ENCODE assay signal across 8 cellular contexts in the genomic region with DNA sequence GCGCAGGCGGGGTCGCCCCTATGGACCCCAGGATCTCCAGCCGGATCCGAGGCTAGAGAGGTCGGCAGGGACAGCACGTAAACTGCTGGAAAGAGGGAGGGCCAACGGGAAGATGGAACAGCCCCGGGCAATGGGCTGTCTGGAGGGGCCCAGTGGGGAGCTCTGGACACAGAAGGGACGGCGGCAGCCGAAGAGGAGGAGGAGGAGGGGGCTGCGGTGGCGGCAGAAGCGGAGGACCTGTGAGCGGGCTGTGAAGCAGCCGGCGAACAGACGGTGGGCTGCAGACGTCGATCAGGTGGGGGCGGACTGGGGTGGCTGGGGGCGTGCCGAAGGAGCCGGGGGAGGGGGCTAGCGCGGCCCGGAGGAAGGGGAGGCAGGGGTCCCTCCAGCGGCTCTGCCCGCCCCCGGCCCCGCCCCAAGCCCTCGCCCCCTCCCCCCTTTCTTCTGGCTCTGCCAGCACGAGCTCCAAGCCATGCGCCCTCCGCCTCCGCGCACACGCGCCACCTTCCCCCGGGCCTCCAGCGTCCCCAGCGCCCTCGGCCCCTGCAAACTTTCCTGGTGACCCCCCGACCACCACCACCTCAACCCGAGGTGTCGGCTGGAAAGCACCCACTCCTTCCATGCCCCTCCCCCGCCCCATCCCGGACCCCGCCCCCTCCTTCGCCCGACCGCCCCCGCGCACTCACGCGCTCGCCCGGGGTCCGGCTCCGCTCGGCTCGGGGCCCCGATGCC. TPM values are rescaled to one million over a fixed set of nuclear protein-coding genes. Genes with fewer than 3 reads are reported as not detected.
A peak's percentile ranks its signal among the peaks of the same experiment; 100 is the strongest.
DNase-seq lines count a peak whose midpoint lies in the region; ATAC-seq and TF ChIP-seq lines count a peak whose summit lies in the region.

No MANE protein-coding gene starts in this region.

- ATAC-seq in HCT116 = peak; percentile 33
- peak; percentile 23; the same call in 1 of the 2 replicates for ATAC-seq in Panc1
- no peak for ATAC-seq in HG02642 (IDR thresholded peaks at IDR 0.05; ENCODE audit: poor library complexity, unreplicated experiment)
- no peak for ATAC-seq in HG02852 (IDR thresholded peaks at IDR 0.05; ENCODE audit: unreplicated experiment)

- H3K9me2 ChIP-seq in HCT116 (ENCODE audit: insufficient read depth) = no peaks in the 10 kb centered on the region

- peaks cover 50% of the 10 kb centered on the region for H3K4me1 Mint-ChIP-seq in stimulated activated naive CD8-positive, alpha-beta T cell treated with anti-CD3 and anti-CD28 coated beads, Interleukin-15, Interleukin-2, amounts not matched to agents 100 ng/mL and 50 ng/mL, for 24 hours (ENCODE audit: low read depth)

- H3K27me3 ChIP-seq in HCT116 (ENCODE audit: insufficient read depth, low read length) (no peaks in the 10 kb centered on the region), Panc1 (ENCODE audit: control insufficient read depth, insufficient read depth, low read length) (no peaks in the 10 kb centered on the region), mammary epithelial cell (ENCODE audit: insufficient read depth, low read length) (no peaks in the 10 kb centered on the region)

- TF ChIP-seq CTCF in HCT116 (IDR thresholded peaks at IDR 0.05 in 2 of 3, conservative IDR thresholded peaks at IDR 0.05 in 1 of 3; ENCODE audit: borderline replicate concordance in 1 of 3, insufficient read depth in 1 of 3, low read depth in 2 of 3, low read length in 2 of 3) = no peak
- TF ChIP-seq CTCF in Panc1 (IDR thresholded peaks at IDR 0.05) = no peak
- no peak for TF ChIP-seq CTCF in mammary epithelial cell (conservative IDR thresholded peaks at IDR 0.05 in 1 of 2, IDR thresholded peaks at IDR 0.05 in 1 of 2; ENCODE audit: extremely low read depth in 1 of 2, insufficient read depth in 1 of 2, low read depth in 1 of 2, low read length in 2 of 2)

- H3K9me3 ChIP-seq in HCT116 (ENCODE audit: control insufficient read depth in 1 of 2, insufficient read depth in 1 of 2, low read depth in 1 of 2, low read length in 2 of 2) = no peaks in the 10 kb centered on the region
- H3K9me3 ChIP-seq in Panc1 (ENCODE audit: control insufficient read depth, insufficient read depth, low read depth, low read length) = no peaks in the 10 kb centered on the region
- H3K9me3 ChIP-seq in mammary epithelial cell (replicated peaks; ENCODE audit: insufficient read depth, low read length) = no peaks in the 10 kb centered on the region

- H2AFZ ChIP-seq in HCT116 (ENCODE audit: low read depth, low read length, poor library complexity, severe bottlenecking) = no peak overlapping the region
- H2AFZ ChIP-seq in mammary epithelial cell (ENCODE audit: low read depth, low read length) = peak overlapping the region; percentile 55

- CTCF ChIA-PET in HCT116 (lab: Charles Lee) = interaction anchor here (1.1 to 1.3 kb wide), 2 partner anchors 11 to 21 kb away, joined by 3 to 4 read pairs; a partner anchor contains a TSS
- CTCF ChIA-PET in Panc1 (lab: Charles Lee) = no interaction called here
- CTCF ChIA-PET in mammary epithelial cell (lab: Charles Lee; ENCODE audit: low non-redundant PET) = interaction anchor here (0.6 to 0.8 kb wide), 3 partner anchors 13 to 21 kb away, joined by 3 to 12 read pairs (median 5); no protein-coding TSS in a partner anchor

- peak overlapping the region; percentile 84 for H3K4me3 Mint-ChIP-seq in stimulated activated naive CD8-positive, alpha-beta T cell treated with anti-CD3 and anti-CD28 coated beads, Interleukin-15, Interleukin-2, amounts not matched to agents 100 ng/mL and 50 ng/mL, for 24 hours

- in situ Hi-C loops in Panc1 (cut with HindIII; ENCODE audit: low pct_unique_long_range_greater_than_20kb, low sequenced_read_pairs) = no loop called here
- in situ Hi-C loops in mammary epithelial cell (cut with MboI; ENCODE audit: low sequenced_read_pairs in 2 of 2) = no loop called here

- dilution Hi-C loops in mammary epithelial cell (cut with HindIII; ENCODE audit: low sequenced_read_pairs) = loop anchor here (10.0 kb wide), 1 partner anchor 480 kb away; no protein-coding TSS in a partner anchor

- WGBS in mammary epithelial cell (ENCODE audit: low coverage, missing lambda C conversion rate) = 3% methylated on average over 11 of the region's 64 CpGs

- H3K27me3 Mint-ChIP-seq in stimulated activated naive CD8-positive, alpha-beta T cell treated with anti-CD3 and anti-CD28 coated beads, Interleukin-15, Interleukin-2, amounts not matched to agents 100 ng/mL and 50 ng/mL, for 24 hours = no peaks in the 10 kb centered on the region

- H3K4me3 ChIP-seq in HCT116 (replicated peaks in 1 of 2; ENCODE audit: low read depth in 1 of 2, low read length in 2 of 2) (peak overlapping the region; percentile 67 to 75), Panc1 (ENCODE audit: low read depth in 2 of 2, low read length in 2 of 2) (peak overlapping the region; percentile 71 to 77), mammary epithelial cell (replicated peaks in 1 of 3; ENCODE audit: insufficient read depth in 1 of 3, low read depth in 2 of 3, low read length in 3 of 3) (peak overlapping the region; percentile 82 to 90 (median 90))

- H3K36me3 Mint-ChIP-seq in stimulated activated naive CD8-positive, alpha-beta T cell treated with anti-CD3 and anti-CD28 coated beads, Interleukin-15, Interleukin-2, amounts not matched to agents 100 ng/mL and 50 ng/mL, for 24 hours (ENCODE audit: low read depth) = peaks cover 45% of the 10 kb centered on the region

- H3K27ac Mint-ChIP-seq in stimulated activated naive CD8-positive, alpha-beta T cell treated with anti-CD3 and anti-CD28 coated beads, Interleukin-15, Interleukin-2, amounts not matched to agents 100 ng/mL and 50 ng/mL, for 24 hours = peak overlapping the region; percentile 87

- peak; percentile 87 for DNase-seq in D341Med (ENCODE audit: low spot score)
- DNase-seq in HCT116 (ENCODE audit: low read depth, low spot score) = no peak
- no peak for DNase-seq in Panc1 (ENCODE audit: low read depth, low spot score)
- no peak for DNase-seq in mammary epithelial cell
- DNase-seq in kidney tubule cell (ENCODE audit: low spot score) = peak; percentile 41

- BruUV-seq in HCT116 (replicated peaks; lab: Mats Ljungman, UMichigan) (no TSS peak), Panc1 (replicated peaks; lab: Mats Ljungman, UMichigan) (no TSS peak), mammary epithelial cell (replicated peaks; lab: Mats Ljungman, UMichigan) (no TSS peak)

- H3K9ac ChIP-seq in HCT116 (ENCODE audit: low read length) (peak overlapping the region; percentile 63), mammary epithelial cell (ENCODE audit: insufficient read depth, low read length) (peak overlapping the region; percentile 94)

- no peak for TF ChIP-seq RAD21 in HCT116 (IDR thresholded peaks at IDR 0.05; ENCODE audit: low read depth)

- TF ChIP-seq POLR2A in HCT116 (IDR thresholded peaks at IDR 0.05; ENCODE audit: borderline replicate concordance, extremely low read depth, insufficient read depth, insufficient read length) = no peak

- peak overlapping the region; percentile 96 for H3K4me2 ChIP-seq in HCT116 (ENCODE audit: low read length)
- H3K4me2 ChIP-seq in mammary epithelial cell (ENCODE audit: insufficient read depth, low read depth, low read length) = peak overlapping the region; percentile 96

- RAD21 ChIA-PET in HCT116 (lab: Charles Lee; ENCODE audit: low non-redundant PET in 1 of 2, low total read pairs in 2 of 2, uncharacterized antibody in 2 of 2, unreplicated experiment in 2 of 2) = no interaction called here

- POLR2A ChIA-PET in HCT116 (lab: Charles Lee) = interaction anchor here (0.6 to 6.5 kb wide), 6 partner anchors 11 to 78 kb away, joined by 3 to 42 read pairs (median 4); a partner anchor contains a TSS
- POLR2A ChIA-PET in Panc1 (lab: Charles Lee) = no interaction called here

- H4K20me1 ChIP-seq in HCT116 (ENCODE audit: insufficient read depth) (no peaks in the 10 kb centered on the region), mammary epithelial cell (ENCODE audit: insufficient read depth, low read length) (no peaks in the 10 kb centered on the region)

- H3K36me3 ChIP-seq in HCT116 (ENCODE audit: control insufficient read depth in 1 of 2, insufficient read depth in 2 of 2, low read length in 2 of 2) (peaks cover 28 to 44% of the 10 kb centered on the region in 2 experiments), Panc1 (ENCODE audit: control insufficient read depth, insufficient read depth, low read length) (peaks cover 11% of the 10 kb centered on the region; the same call in 1 of the 2 replicates), mammary epithelial cell (ENCODE audit: insufficient read depth, low read length) (peaks cover 24% of the 10 kb centered on the region)

- H3K79me2 ChIP-seq in HCT116 (ENCODE audit: insufficient read depth, low read length) = peaks cover 47% of the 10 kb centered on the region
- peaks cover 63% of the 10 kb centered on the region for H3K79me2 ChIP-seq in mammary epithelial cell (ENCODE audit: insufficient read depth, low read length)

- intact Hi-C loops in HCT116 (cut with micrococcal nuclease) = no loop called here
- intact Hi-C loops in Panc1 (cut with micrococcal nuclease; ENCODE audit: unreplicated experiment) = no loop called here
- intact Hi-C loops in mammary epithelial cell (cut with micrococcal nuclease) = loop anchor here (5.0 kb wide), 2 partner anchors 192 to 482 kb away; no protein-coding TSS in a partner anchor

- H3K27ac ChIP-seq in HCT116 (ENCODE audit: low read depth, low read length) (peak overlapping the region; percentile 78), Panc1 (ENCODE audit: low read length) (peak overlapping the region; percentile 86), mammary epithelial cell (ENCODE audit: insufficient read depth, low read depth, low read length) (peak overlapping the region; percentile 85)

- H3K9me3 Mint-ChIP-seq in stimulated activated naive CD8-positive, alpha-beta T cell treated with anti-CD3 and anti-CD28 coated beads, Interleukin-15, Interleukin-2, amounts not matched to agents 100 ng/mL and 50 ng/mL, for 24 hours = no peaks in the 10 kb centered on the region

- H3K4me1 ChIP-seq in HCT116 (ENCODE audit: control insufficient read depth in 1 of 2, insufficient read depth in 2 of 2, low read length in 2 of 2) (peaks cover 33 to 53% of the 10 kb centered on the region in 2 experiments), Panc1 (ENCODE audit: control insufficient read depth, insufficient read depth, low read length) (peaks cover 39% of the 10 kb centered on the region), mammary epithelial cell (ENCODE audit: insufficient read depth, low read length) (peaks cover 55% of the 10 kb centered on the region)

RNA-seq across cellular contexts. Expression of a gene that starts 0.4 kb away (rescaled TPM):
- total RNA-seq in HCT116 (2021; ENCODE audit: unreplicated experiment) (77.6 TPM), Panc1 (2021; ENCODE audit: unreplicated experiment) (94.6 TPM), mammary epithelial cell (100 to 1,000 TPM; 195 to 208 TPM)
- polyA plus RNA-seq in HCT116 (2012) = 61.2 and 63.1 TPM in 2 replicates
- 78.0 TPM for polyA plus RNA-seq in Panc1 (2012; ENCODE audit: insufficient read length)
- polyA plus RNA-seq in mammary epithelial cell = 84.3 TPM
- polyA minus RNA-seq in mammary epithelial cell = 309 TPM

RNA-seq across cellular contexts. Expression of a gene that starts 11.4 kb away (rescaled TPM):
- total RNA-seq in HCT116 (2021; ENCODE audit: unreplicated experiment) (260 TPM), Panc1 (2021; ENCODE audit: unreplicated experiment) (173 TPM), mammary epithelial cell (100 to 1,000 TPM in 1 of 2 donors, 10 to 100 TPM in 1; 53.0 to 127 TPM)
- polyA plus RNA-seq in HCT116 (2012) = 259 and 291 TPM in 2 replicates
- 153 TPM for polyA plus RNA-seq in Panc1 (2012; ENCODE audit: insufficient read length)
- 160 TPM for polyA plus RNA-seq in mammary epithelial cell
- 291 TPM for polyA minus RNA-seq in mammary epithelial cell

RNA-seq across cellular contexts. Expression of a gene that starts 13.8 kb away (rescaled TPM):
- total RNA-seq in HCT116 (2021; ENCODE audit: unreplicated experiment) = not detected
- 0.03 and 0.05 TPM in 2 replicates for polyA plus RNA-seq in HCT116 (2012)
- total RNA-seq in Panc1 (2021; ENCODE audit: unreplicated experiment) = not detected
- not detected for polyA plus RNA-seq in Panc1 (2012; ENCODE audit: insufficient read length)
- total RNA-seq in mammary epithelial cell = not detected
- not detected for polyA plus RNA-seq in mammary epithelial cell
- not detected for polyA minus RNA-seq in mammary epithelial cell

RNA-seq across cellular contexts. Expression of a gene that starts 56.6 kb away (rescaled TPM):
- total RNA-seq in HCT116 (2021; ENCODE audit: unreplicated experiment) (not detected), Panc1 (2021; ENCODE audit: unreplicated experiment) (not detected), mammary epithelial cell (not detected)
- polyA plus RNA-seq in HCT116 (2012) = not detected in 2 replicates
- not detected for polyA plus RNA-seq in Panc1 (2012; ENCODE audit: insufficient read length)
- polyA plus RNA-seq in mammary epithelial cell = not detected
- not detected for polyA minus RNA-seq in mammary epithelial cell

Comparison
In these comparisons a context has a peak if more than half of its experiments do, and no peak if none do; other contexts are left out.
1. DNase-seq: peak in D341Med (single experiment) and kidney tubule cell (single experiment); none in HCT116 (single experiment), Panc1 (single experiment) and mammary epithelial cell (single experiment).
2. ATAC-seq: peak in HCT116 (single experiment) and Panc1 (single experiment); none in HG02642 (single experiment) and HG02852 (single experiment).
3. Peak in every context shown above with its lines, with median percentiles within 50 percentile points of each other: H3K27ac ChIP-seq and H3K4me3 ChIP-seq.